8 cellular contexts compared by ENCODE assay signal in genomic region chr15:76903251-76903681, GRCh38. TPM values are rescaled to one million over a fixed set of nuclear protein-coding genes. Genes with fewer than 3 reads are reported as not detected.
DNase-seq lines count a peak whose midpoint lies in the region; ATAC-seq and TF ChIP-seq lines count a peak whose summit lies in the region.

No MANE protein-coding gene starts in this region.

- H3K4me3 Mint-ChIP-seq in dendritic cell treated with granulocyte-macrophage colony-stimulating factor and Interleukin-4, amounts not matched to agents 40 ng/mL and 50 ng/mL, for 4 days, result no peak overlapping the region

- no peaks in the 10 kb centered on the region for H3K9me2 ChIP-seq in PC-3 (replicated peaks; ENCODE audit: low read length)

- no peaks in the 10 kb centered on the region for H3K9me3 Mint-ChIP-seq in dendritic cell treated with granulocyte-macrophage colony-stimulating factor and Interleukin-4, amounts not matched to agents 40 ng/mL and 50 ng/mL, for 4 days

- H3K4me3 ChIP-seq in BLaER1 (no peak overlapping the region), GM12864 (ENCODE audit: low read depth, low read length) (no peak overlapping the region), PC-3 (ENCODE audit: low read length) (no peak overlapping the region), osteoblast (ENCODE audit: insufficient read depth, low read length) (no peak overlapping the region)

- ATAC-seq in PC-3 (no peak), HG02571 (IDR thresholded peaks at IDR 0.05; ENCODE audit: unreplicated experiment) (no peak)

- H3K27ac Mint-ChIP-seq in dendritic cell treated with granulocyte-macrophage colony-stimulating factor and Interleukin-4, amounts not matched to agents 40 ng/mL and 50 ng/mL, for 4 days, result peak overlapping the region; percentile 60

- peaks cover 12% of the 10 kb centered on the region for H3K36me3 Mint-ChIP-seq in dendritic cell treated with granulocyte-macrophage colony-stimulating factor and Interleukin-4, amounts not matched to agents 40 ng/mL and 50 ng/mL, for 4 days (ENCODE audit: low read depth)

- BruUV-seq in PC-3 (replicated peaks; lab: Mats Ljungman, UMichigan), result no TSS peak

- H3K27me3 Mint-ChIP-seq in dendritic cell treated with granulocyte-macrophage colony-stimulating factor and Interleukin-4, amounts not matched to agents 40 ng/mL and 50 ng/mL, for 4 days, result peaks cover 5% of the 10 kb centered on the region

- peaks cover 19% of the 10 kb centered on the region; the same call in 1 of the 2 replicates for H3K79me2 ChIP-seq in PC-3 (ENCODE audit: low read length)
- H3K79me2 ChIP-seq in osteoblast (ENCODE audit: insufficient read depth, low read length), result peaks cover 6% of the 10 kb centered on the region

- H3K27ac ChIP-seq in BLaER1 (no peak overlapping the region), PC-3 (ENCODE audit: low read length) (no peak overlapping the region), osteoblast (ENCODE audit: low read depth, low read length) (no peak overlapping the region)

- H3K36me3 ChIP-seq in BLaER1 (0 out of 2 replicates have a peak, but pooled peaks cover 3% of the 10 kb centered on the region), PC-3 (ENCODE audit: low read depth, low read length) (no peaks in the 10 kb centered on the region), osteoblast (ENCODE audit: insufficient read depth, low read length) (no peaks in the 10 kb centered on the region)

- POLR2A ChIA-PET in PC-3 (lab: Charles Lee; ENCODE audit: unreplicated experiment), result no interaction called here

- H2AFZ ChIP-seq in PC-3 (ENCODE audit: low read length) (no peak overlapping the region), osteoblast (ENCODE audit: low read length) (no peak overlapping the region)

- H3K27me3 ChIP-seq in BLaER1 (no peaks in the 10 kb centered on the region), PC-3 (ENCODE audit: low read length) (no peaks in the 10 kb centered on the region), osteoblast (ENCODE audit: insufficient read depth, low read length) (no peaks in the 10 kb centered on the region)

- intact Hi-C loops in PC-3 (cut with micrococcal nuclease), result no loop called here
- intact Hi-C loops in dendritic cell treated with granulocyte-macrophage colony-stimulating factor and Interleukin-4, amounts not matched to agents 40 ng/mL and 50 ng/mL, for 4 days (cut with micrococcal nuclease), result no loop called here

- DNase-seq in GM12864 (ENCODE audit: low read depth) (no peak), PC-3 (peak; percentile 24), osteoblast (ENCODE audit: insufficient read length, low spot score, missing footprints) (no peak), ureter (ENCODE audit: low spot score) (no peak), HK-2 (ENCODE audit: unreplicated experiment) (no peak)

- CTCF ChIA-PET in PC-3 (lab: Charles Lee), result interaction anchor here (0.5 kb wide), 1 partner anchor 214 kb away, joined by 3 read pairs; no protein-coding TSS in a partner anchor

- peaks cover 12% of the 10 kb centered on the region for H3K9me3 ChIP-seq in BLaER1
- no peaks in the 10 kb centered on the region for H3K9me3 ChIP-seq in PC-3 (ENCODE audit: low read length)
- H3K9me3 ChIP-seq in osteoblast (ENCODE audit: low read depth, low read length), result no peaks in the 10 kb centered on the region

- H4K20me1 ChIP-seq in BLaER1 (no peaks in the 10 kb centered on the region), PC-3 (ENCODE audit: low read length) (no peaks in the 10 kb centered on the region), osteoblast (ENCODE audit: insufficient read depth, low read length) (no peaks in the 10 kb centered on the region)

- no peaks in the 10 kb centered on the region for H3F3A ChIP-seq in PC-3 (ENCODE audit: low read length, unreplicated experiment)

- H3K4me2 ChIP-seq in BLaER1 (peak overlapping the region; percentile 99), PC-3 (ENCODE audit: low read length) (peak overlapping the region; percentile 97; the same call in 1 of the 2 replicates), osteoblast (ENCODE audit: insufficient read depth, low read length) (no peak overlapping the region)

- no peak overlapping the region for H3K9ac ChIP-seq in BLaER1
- no peak overlapping the region for H3K9ac ChIP-seq in PC-3 (ENCODE audit: low read length)

- H3K4me1 ChIP-seq in BLaER1, result peaks cover 30% of the 10 kb centered on the region
- peaks cover 18% of the 10 kb centered on the region for H3K4me1 ChIP-seq in PC-3 (ENCODE audit: insufficient read depth, low read length)
- peaks cover 12% of the 10 kb centered on the region for H3K4me1 ChIP-seq in osteoblast (ENCODE audit: insufficient read depth, low read length)

- TF ChIP-seq CTCF in GM12864 (IDR thresholded peaks at IDR 0.05; ENCODE audit: low read depth, low read length, missing control alignments) (peak; percentile 45), PC-3 (conservative IDR thresholded peaks at IDR 0.05; ENCODE audit: low read depth, low read length) (peak; percentile 52; the same call in 1 of the 2 replicates), osteoblast (IDR thresholded peaks at IDR 0.05; ENCODE audit: extremely low read depth, low read depth, low read length) (peak; percentile 40)

- peaks cover 44% of the 10 kb centered on the region for H3K4me1 Mint-ChIP-seq in dendritic cell treated with granulocyte-macrophage colony-stimulating factor and Interleukin-4, amounts not matched to agents 40 ng/mL and 50 ng/mL, for 4 days (ENCODE audit: low read depth)

RNA-seq across cellular contexts. Expression of gene SCAPER, which starts 1.9 kb away (rescaled TPM):
- total RNA-seq in PC-3 (2014; rRNA removed), result 3.6 and 6.0 TPM in 2 replicates
- total RNA-seq in osteoblast, result 8.3 and 10.6 TPM in 2 replicates
- total RNA-seq in ureter, result 45.9 TPM

RNA-seq across cellular contexts. Expression of gene RCN2, which starts 28.3 kb away (rescaled TPM):
- 73.3 and 82.7 TPM in 2 replicates for total RNA-seq in PC-3 (2014; rRNA removed)
- total RNA-seq in osteoblast, result 50.3 and 54.8 TPM in 2 replicates
- 47.4 TPM for total RNA-seq in ureter
